Comparison of ENCODE assay signal across 2 cellular contexts in the genomic region with DNA sequence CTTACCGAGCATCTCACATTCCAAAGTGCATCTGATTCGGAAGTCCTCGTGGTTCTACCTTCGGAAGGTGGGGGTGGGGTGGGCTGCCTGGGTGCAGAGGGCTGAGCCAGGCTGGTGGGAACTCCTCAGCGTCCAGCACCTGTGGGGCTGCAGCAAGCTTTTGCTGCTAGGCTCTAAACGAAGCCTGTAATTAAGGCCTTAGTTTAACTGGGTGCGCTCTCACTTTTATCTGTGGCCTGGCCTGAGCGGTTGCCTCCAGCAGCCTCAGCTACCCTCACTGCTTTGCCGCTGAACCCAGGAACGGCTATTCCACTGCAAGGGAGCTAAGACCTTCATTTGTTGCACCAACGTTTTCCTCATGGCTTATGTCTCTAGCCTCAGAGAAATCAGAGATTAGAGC.
TF ChIP-seq lines count a peak whose summit lies in the region.

No MANE protein-coding gene starts in this region.

TF ChIP-seq in H1, 55 proteins besides CTCF, POLR2A, EP300 and RAD21 (continued from another document):
- TF ChIP-seq, protein P1, sequence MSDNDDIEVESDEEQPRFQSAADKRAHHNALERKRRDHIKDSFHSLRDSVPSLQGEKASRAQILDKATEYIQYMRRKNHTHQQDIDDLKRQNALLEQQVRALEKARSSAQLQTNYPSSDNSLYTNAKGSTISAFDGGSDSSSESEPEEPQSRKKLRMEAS (IDR thresholded peaks at IDR 0.05) = peak; percentile 35; the same call in 1 of the 2 replicates
- TF ChIP-seq TAF1 (IDR thresholded peaks at IDR 0.05; ENCODE audit: low read depth, low read length) (no peak), JUND (IDR thresholded peaks at IDR 0.05; ENCODE audit: low read length) (no peak), TBP (IDR thresholded peaks at IDR 0.05; ENCODE audit: low read depth, low read length) (no peak), HDAC6 (IDR thresholded peaks at IDR 0.05; ENCODE audit: low read depth, low read length) (no peak)
- TF ChIP-seq, protein P2, sequence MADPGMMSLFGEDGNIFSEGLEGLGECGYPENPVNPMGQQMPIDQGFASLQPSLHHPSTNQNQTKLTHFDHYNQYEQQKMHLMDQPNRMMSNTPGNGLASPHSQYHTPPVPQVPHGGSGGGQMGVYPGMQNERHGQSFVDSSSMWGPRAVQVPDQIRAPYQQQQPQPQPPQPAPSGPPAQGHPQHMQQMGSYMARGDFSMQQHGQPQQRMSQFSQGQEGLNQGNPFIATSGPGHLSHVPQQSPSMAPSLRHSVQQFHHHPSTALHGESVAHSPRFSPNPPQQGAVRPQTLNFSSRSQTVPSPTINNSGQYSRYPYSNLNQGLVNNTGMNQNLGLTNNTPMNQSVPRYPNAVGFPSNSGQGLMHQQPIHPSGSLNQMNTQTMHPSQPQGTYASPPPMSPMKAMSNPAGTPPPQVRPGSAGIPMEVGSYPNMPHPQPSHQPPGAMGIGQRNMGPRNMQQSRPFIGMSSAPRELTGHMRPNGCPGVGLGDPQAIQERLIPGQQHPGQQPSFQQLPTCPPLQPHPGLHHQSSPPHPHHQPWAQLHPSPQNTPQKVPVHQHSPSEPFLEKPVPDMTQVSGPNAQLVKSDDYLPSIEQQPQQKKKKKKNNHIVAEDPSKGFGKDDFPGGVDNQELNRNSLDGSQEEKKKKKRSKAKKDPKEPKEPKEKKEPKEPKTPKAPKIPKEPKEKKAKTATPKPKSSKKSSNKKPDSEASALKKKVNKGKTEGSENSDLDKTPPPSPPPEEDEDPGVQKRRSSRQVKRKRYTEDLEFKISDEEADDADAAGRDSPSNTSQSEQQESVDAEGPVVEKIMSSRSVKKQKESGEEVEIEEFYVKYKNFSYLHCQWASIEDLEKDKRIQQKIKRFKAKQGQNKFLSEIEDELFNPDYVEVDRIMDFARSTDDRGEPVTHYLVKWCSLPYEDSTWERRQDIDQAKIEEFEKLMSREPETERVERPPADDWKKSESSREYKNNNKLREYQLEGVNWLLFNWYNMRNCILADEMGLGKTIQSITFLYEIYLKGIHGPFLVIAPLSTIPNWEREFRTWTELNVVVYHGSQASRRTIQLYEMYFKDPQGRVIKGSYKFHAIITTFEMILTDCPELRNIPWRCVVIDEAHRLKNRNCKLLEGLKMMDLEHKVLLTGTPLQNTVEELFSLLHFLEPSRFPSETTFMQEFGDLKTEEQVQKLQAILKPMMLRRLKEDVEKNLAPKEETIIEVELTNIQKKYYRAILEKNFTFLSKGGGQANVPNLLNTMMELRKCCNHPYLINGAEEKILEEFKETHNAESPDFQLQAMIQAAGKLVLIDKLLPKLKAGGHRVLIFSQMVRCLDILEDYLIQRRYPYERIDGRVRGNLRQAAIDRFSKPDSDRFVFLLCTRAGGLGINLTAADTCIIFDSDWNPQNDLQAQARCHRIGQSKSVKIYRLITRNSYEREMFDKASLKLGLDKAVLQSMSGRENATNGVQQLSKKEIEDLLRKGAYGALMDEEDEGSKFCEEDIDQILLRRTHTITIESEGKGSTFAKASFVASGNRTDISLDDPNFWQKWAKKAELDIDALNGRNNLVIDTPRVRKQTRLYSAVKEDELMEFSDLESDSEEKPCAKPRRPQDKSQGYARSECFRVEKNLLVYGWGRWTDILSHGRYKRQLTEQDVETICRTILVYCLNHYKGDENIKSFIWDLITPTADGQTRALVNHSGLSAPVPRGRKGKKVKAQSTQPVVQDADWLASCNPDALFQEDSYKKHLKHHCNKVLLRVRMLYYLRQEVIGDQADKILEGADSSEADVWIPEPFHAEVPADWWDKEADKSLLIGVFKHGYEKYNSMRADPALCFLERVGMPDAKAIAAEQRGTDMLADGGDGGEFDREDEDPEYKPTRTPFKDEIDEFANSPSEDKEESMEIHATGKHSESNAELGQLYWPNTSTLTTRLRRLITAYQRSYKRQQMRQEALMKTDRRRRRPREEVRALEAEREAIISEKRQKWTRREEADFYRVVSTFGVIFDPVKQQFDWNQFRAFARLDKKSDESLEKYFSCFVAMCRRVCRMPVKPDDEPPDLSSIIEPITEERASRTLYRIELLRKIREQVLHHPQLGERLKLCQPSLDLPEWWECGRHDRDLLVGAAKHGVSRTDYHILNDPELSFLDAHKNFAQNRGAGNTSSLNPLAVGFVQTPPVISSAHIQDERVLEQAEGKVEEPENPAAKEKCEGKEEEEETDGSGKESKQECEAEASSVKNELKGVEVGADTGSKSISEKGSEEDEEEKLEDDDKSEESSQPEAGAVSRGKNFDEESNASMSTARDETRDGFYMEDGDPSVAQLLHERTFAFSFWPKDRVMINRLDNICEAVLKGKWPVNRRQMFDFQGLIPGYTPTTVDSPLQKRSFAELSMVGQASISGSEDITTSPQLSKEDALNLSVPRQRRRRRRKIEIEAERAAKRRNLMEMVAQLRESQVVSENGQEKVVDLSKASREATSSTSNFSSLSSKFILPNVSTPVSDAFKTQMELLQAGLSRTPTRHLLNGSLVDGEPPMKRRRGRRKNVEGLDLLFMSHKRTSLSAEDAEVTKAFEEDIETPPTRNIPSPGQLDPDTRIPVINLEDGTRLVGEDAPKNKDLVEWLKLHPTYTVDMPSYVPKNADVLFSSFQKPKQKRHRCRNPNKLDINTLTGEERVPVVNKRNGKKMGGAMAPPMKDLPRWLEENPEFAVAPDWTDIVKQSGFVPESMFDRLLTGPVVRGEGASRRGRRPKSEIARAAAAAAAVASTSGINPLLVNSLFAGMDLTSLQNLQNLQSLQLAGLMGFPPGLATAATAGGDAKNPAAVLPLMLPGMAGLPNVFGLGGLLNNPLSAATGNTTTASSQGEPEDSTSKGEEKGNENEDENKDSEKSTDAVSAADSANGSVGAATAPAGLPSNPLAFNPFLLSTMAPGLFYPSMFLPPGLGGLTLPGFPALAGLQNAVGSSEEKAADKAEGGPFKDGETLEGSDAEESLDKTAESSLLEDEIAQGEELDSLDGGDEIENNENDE (IDR thresholded peaks at IDR 0.05; ENCODE audit: insufficient replicate concordance, low read length) = no peak

TF ChIP-seq in neural cell, 6 proteins besides CTCF, POLR2A, EP300 and RAD21 (continued from another document):
- TF ChIP-seq, protein P3, sequence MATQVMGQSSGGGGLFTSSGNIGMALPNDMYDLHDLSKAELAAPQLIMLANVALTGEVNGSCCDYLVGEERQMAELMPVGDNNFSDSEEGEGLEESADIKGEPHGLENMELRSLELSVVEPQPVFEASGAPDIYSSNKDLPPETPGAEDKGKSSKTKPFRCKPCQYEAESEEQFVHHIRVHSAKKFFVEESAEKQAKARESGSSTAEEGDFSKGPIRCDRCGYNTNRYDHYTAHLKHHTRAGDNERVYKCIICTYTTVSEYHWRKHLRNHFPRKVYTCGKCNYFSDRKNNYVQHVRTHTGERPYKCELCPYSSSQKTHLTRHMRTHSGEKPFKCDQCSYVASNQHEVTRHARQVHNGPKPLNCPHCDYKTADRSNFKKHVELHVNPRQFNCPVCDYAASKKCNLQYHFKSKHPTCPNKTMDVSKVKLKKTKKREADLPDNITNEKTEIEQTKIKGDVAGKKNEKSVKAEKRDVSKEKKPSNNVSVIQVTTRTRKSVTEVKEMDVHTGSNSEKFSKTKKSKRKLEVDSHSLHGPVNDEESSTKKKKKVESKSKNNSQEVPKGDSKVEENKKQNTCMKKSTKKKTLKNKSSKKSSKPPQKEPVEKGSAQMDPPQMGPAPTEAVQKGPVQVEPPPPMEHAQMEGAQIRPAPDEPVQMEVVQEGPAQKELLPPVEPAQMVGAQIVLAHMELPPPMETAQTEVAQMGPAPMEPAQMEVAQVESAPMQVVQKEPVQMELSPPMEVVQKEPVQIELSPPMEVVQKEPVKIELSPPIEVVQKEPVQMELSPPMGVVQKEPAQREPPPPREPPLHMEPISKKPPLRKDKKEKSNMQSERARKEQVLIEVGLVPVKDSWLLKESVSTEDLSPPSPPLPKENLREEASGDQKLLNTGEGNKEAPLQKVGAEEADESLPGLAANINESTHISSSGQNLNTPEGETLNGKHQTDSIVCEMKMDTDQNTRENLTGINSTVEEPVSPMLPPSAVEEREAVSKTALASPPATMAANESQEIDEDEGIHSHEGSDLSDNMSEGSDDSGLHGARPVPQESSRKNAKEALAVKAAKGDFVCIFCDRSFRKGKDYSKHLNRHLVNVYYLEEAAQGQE (IDR thresholded peaks at IDR 0.05; ENCODE audit: borderline replicate concordance) = no peak
- TF ChIP-seq TAF1 (IDR thresholded peaks at IDR 0.05; ENCODE audit: low read depth) = no peak
